In the genomic region with DNA sequence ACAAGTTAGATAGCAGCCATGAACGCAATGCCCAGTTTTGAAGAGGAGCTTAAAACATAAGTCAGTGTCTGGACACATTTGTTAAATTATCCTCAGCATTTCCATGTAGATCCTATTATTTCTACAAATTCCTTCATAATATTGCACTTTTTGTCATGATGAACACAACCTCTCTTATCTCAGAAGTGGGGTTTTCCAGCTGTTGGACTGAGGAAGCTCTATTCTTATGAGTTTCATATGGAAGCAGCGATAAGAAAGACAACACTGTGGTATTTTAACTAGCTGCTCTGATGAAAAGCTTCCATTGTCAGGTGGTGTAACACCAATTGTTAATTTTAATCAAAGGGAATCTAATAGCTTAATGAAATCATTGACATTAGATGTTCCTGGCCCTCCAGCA, we compare ENCODE assay signal across 1 cellular context.
TF ChIP-seq lines count a peak whose summit lies in the region.

No MANE protein-coding gene starts in this region.

TF ChIP-seq in K562, 482 proteins besides CTCF, POLR2A, EP300 and RAD21 (continued from another document):
- TF ChIP-seq, protein P1, sequence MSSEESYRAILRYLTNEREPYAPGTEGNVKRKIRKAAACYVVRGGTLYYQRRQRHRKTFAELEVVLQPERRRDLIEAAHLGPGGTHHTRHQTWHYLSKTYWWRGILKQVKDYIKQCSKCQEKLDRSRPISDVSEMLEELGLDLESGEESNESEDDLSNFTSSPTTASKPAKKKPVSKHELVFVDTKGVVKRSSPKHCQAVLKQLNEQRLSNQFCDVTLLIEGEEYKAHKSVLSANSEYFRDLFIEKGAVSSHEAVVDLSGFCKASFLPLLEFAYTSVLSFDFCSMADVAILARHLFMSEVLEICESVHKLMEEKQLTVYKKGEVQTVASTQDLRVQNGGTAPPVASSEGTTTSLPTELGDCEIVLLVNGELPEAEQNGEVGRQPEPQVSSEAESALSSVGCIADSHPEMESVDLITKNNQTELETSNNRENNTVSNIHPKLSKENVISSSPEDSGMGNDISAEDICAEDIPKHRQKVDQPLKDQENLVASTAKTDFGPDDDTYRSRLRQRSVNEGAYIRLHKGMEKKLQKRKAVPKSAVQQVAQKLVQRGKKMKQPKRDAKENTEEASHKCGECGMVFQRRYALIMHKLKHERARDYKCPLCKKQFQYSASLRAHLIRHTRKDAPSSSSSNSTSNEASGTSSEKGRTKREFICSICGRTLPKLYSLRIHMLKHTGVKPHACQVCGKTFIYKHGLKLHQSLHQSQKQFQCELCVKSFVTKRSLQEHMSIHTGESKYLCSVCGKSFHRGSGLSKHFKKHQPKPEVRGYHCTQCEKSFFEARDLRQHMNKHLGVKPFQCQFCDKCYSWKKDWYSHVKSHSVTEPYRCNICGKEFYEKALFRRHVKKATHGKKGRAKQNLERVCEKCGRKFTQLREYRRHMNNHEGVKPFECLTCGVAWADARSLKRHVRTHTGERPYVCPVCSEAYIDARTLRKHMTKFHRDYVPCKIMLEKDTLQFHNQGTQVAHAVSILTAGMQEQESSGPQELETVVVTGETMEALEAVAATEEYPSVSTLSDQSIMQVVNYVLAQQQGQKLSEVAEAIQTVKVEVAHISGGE (CRISPR knock-in tag; IDR thresholded peaks at IDR 0.05) = no peak
- TF ChIP-seq SOX6 (IDR thresholded peaks at IDR 0.05) (peak; percentile 97), ZBTB5 (IDR thresholded peaks at IDR 0.05) (no peak), POLR2AphosphoS5 (IDR thresholded peaks at IDR 0.05; ENCODE audit: control insufficient read depth, insufficient read depth, low read depth, low read length) (no peak), ZMIZ1 (IDR thresholded peaks at IDR 0.05; ENCODE audit: low read depth in 2 of 2, low read length in 2 of 2) (0 out of 4 replicates have a peak, but pooled peaks of 1 of the 2 experiments have one; percentile 50), SIX5 (IDR thresholded peaks at IDR 0.05; ENCODE audit: borderline replicate concordance in 1 of 2, insufficient read depth in 1 of 2, low read depth in 1 of 2, low read length in 2 of 2) (no peak), IRF9 (tag; IDR thresholded peaks at IDR 0.05) (no peak), CBFA2T3 (IDR thresholded peaks at IDR 0.05) (peak; percentile 83), BHLHE40 (IDR thresholded peaks at IDR 0.05; ENCODE audit: low read length) (no peak), ARID1B (IDR thresholded peaks at IDR 0.05) (peak; percentile 88), EZH2 (IDR thresholded peaks at IDR 0.05; ENCODE audit: borderline replicate concordance, low read depth, low read length) (no peak), GATAD2B (IDR thresholded peaks at IDR 0.05; ENCODE audit: borderline replicate concordance) (no peak), HOMEZ (CRISPR knock-in tag; IDR thresholded peaks at IDR 0.05) (no peak), FOXM1 (IDR thresholded peaks at IDR 0.05; ENCODE audit: low read depth) (peak; percentile 38; the same call in 1 of the 2 replicates), FOXM1 (CRISPR knock-in tag; IDR thresholded peaks at IDR 0.05; ENCODE audit: low read depth) (no peak), SRSF7 (optimal IDR thresholded peaks at IDR 0.05; ENCODE audit: low read depth, low read length) (no peak), STAT5A (IDR thresholded peaks at IDR 0.05; ENCODE audit: borderline replicate concordance, low read length) (peak; percentile 54), CEBPG (CRISPR knock-in tag; IDR thresholded peaks at IDR 0.05) (no peak), CEBPG (tag; conservative IDR thresholded peaks at IDR 0.05 in 1 of 2, IDR thresholded peaks at IDR 0.05 in 1 of 2) (no peak)
- TF ChIP-seq, protein P2, sequence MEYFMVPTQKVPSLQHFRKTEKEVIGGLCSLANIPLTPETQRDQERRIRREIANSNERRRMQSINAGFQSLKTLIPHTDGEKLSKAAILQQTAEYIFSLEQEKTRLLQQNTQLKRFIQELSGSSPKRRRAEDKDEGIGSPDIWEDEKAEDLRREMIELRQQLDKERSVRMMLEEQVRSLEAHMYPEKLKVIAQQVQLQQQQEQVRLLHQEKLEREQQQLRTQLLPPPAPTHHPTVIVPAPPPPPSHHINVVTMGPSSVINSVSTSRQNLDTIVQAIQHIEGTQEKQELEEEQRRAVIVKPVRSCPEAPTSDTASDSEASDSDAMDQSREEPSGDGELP (CRISPR knock-in tag; IDR thresholded peaks at IDR 0.05; ENCODE audit: borderline replicate concordance) = peak; percentile 35; the same call in 1 of the 2 replicates
